In the genomic region with DNA sequence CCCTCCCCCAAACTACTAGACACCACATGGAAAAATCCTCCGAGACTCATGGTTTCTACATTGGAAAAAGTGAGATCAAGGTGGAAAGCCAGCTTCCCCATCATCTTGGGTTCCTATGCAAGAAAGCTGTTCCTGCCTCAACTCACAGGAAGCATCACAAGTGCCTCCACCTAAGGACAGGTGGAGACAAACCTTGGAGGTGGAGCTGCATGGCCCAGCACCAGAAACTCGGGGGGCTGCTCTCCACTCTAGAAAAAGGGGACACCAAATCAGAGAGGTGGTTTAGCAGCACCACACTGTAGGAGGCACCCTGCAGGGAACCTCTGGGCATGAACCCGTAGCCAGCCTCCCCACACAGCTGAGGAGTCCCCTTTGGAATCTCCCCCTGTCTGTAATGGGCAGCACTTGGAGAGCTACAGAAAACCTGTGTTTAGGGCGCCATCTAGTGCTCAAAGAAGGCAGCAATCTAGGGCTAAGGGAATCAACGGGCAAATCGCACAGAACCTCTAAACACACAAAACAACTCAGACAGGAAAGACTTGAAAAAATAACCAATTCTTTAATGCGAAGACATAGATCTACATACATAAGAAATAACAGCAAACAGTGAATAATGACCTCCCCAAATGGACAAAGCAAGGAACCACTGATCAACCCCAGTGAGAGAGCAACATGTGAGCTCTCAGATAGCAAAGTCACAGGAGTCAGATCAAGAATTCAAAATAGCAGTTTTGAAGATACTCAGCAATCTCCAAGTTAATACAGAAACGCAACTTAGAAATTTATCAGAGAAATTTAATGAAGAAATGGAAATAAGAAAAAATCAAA, we compare ENCODE assay signal across 8 cellular contexts.
DNase-seq lines count a peak whose midpoint lies in the region; ATAC-seq lines count a peak whose summit lies in the region.

No MANE protein-coding gene starts in this region.

- DNase-seq in DMS53 treated with DMSO at 0.1 percent for 48 hours (lab: John Stamatoyannopoulos, UW; ENCODE audit: unreplicated experiment): peak; percentile 12
- DNase-seq in NAMALWA (ENCODE audit: low spot score): peak; percentile 70
- DNase-seq in T-helper 22 cell (ENCODE audit: low read depth): peak; percentile 11
- DNase-seq in astrocyte of the hippocampus (ENCODE audit: low read depth, low spot score): peak; percentile 72
- DNase-seq in iPS DF 19.7 (ENCODE audit: low read depth, low spot score): peak; percentile 5
- DNase-seq in stimulated activated CD4-positive, alpha-beta T cell treated with anti-CD3 and anti-CD28 coated beads, Interleukin-12 subunit alpha, Interleukin-12 subunit beta, amount 100 ng/mL, for 4 hours: peak; percentile 26
- DNase-seq in NK-92 (lab: John Stamatoyannopoulos, UW; ENCODE audit: unreplicated experiment): no peak

- ATAC-seq in GM21737 (IDR thresholded peaks at IDR 0.05; ENCODE audit: unreplicated experiment): peak; percentile 59
